ENCODE assay signal across 22 cellular contexts in the genomic region with DNA sequence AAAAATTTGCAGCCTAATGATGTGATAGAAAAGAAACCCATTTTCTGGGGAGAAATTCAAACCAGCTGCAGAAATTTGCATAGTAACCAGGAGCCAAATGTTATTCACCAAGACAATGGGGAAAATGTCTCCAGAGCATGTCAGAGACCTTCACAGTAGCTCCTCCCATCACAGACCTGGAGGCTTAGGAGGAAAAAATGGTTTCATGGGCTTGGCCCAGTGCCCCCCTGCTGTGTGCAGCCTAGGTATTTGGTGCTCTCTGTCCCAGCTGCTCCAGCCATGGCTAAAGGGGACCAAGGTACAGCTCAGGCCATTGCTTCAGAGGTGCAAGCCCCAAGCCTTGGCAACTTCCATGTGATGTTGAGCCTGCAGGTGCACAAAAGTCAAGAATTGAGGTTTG.
DNase-seq lines count a peak whose midpoint lies in the region; ATAC-seq, FAIRE-seq and TF ChIP-seq lines count a peak whose summit lies in the region.
"Had no signal": no experiment of that assay in that cellular context is flagged by ENCODE, and none has a peak within 500 bp of the region (broad histone marks: within the 10 kb centered on the region; RNA-seq: fewer than 3 reads in every experiment).

No MANE protein-coding gene starts in this region.

- no peak for TF ChIP-seq CTCF in GM23338 (conservative IDR thresholded peaks at IDR 0.05; ENCODE audit: low read depth in 2 of 2)
- no peak for TF ChIP-seq CTCF in K562 (IDR thresholded peaks at IDR 0.05 in 2 of 3, conservative IDR thresholded peaks at IDR 0.05 in 1 of 3; ENCODE audit: insufficient read depth in 2 of 3, low read depth in 1 of 3, low read length in 3 of 3)
- TF ChIP-seq CTCF in adrenal gland (IDR thresholded peaks at IDR 0.05), result no peak

- no peak overlapping the region for H3K23ac ChIP-seq in mesendoderm (ENCODE audit: low read length)

- TF ChIP-seq POLR2A in K562 (conservative IDR thresholded peaks at IDR 0.05), result no peak
- no peak for TF ChIP-seq POLR2A in adrenal gland (IDR thresholded peaks at IDR 0.05)

- POLR2A ChIA-PET in K562 (lab: Yijun Ruan, JAX), result interaction anchor here (0.6 kb wide), 1 partner anchor 12 kb away, joined by 4 read pairs; no protein-coding TSS in a partner anchor

- CTCF ChIA-PET in K562 (lab: Yijun Ruan, JAX; ENCODE audit: low intra/inter-chr PET ratio), result no interaction called here

- no peaks in the 10 kb centered on the region for H3F3A ChIP-seq in GM23338 (replicated peaks; ENCODE audit: low read depth)

- no peak for FAIRE-seq in K562 (lab: Jason Lieb, UNC)
- FAIRE-seq: A204.1, D721Med, G401.6, GM12891, GM19239 had no signal

- peaks cover 12% of the 10 kb centered on the region for H3K36me3 Mint-ChIP-seq in GM23338 (ENCODE audit: low read depth)

- no peak overlapping the region for H4K8ac ChIP-seq in mesendoderm (ENCODE audit: low read depth, low read length)

- H3K79me1 ChIP-seq in mesendoderm (ENCODE audit: low read length), result no peaks in the 10 kb centered on the region

- H3K9me3 ChIP-seq in K562 (replicated peaks; ENCODE audit: control insufficient read depth, insufficient read depth, low read depth, low read length), result no peaks in the 10 kb centered on the region
- H3K9me3 ChIP-seq in Karpas-422 (ENCODE audit: low read length), result no peaks in the 10 kb centered on the region
- no peaks in the 10 kb centered on the region for H3K9me3 ChIP-seq in adrenal gland (replicated peaks in 1 of 3)
- H3K9me3 ChIP-seq: Caco-2 had no signal

- H3K9me2 ChIP-seq in GM23338 (ENCODE audit: insufficient read depth) (no peaks in the 10 kb centered on the region; the same call in 1 of the 2 replicates), Karpas-422 (replicated peaks; ENCODE audit: insufficient read depth, low read length) (no peaks in the 10 kb centered on the region)

- in situ Hi-C loops in K562 (cut with MboI), result no loop called here

- no peak overlapping the region for H3K27ac ChIP-seq in GM23338 (ENCODE audit: low read depth)
- no peak overlapping the region for H3K27ac ChIP-seq in K562 (ENCODE audit: extremely low read depth, low read depth, low read length)
- no peak overlapping the region for H3K27ac ChIP-seq in mesendoderm (ENCODE audit: low read depth, low read length)
- no peak overlapping the region for H3K27ac ChIP-seq in Karpas-422 (ENCODE audit: low read length)
- no peak overlapping the region for H3K27ac ChIP-seq in adrenal gland
- H3K27ac ChIP-seq: BLaER1 treated with 17β-estradiol and CSF1 and Interleukin-3, amounts not matched to agents 10 nM and 100 nM; C4-2B had no signal

- H3K4me2 ChIP-seq in GM23338 (no peak overlapping the region), K562 (ENCODE audit: insufficient read depth, low read length) (no peak overlapping the region), mesendoderm (ENCODE audit: low read length) (no peak overlapping the region), Karpas-422 (ENCODE audit: low read depth, low read length, poor library complexity, severe bottlenecking) (no peak overlapping the region)
- H3K4me2 ChIP-seq: BLaER1 treated with 17β-estradiol and CSF1 and Interleukin-3, amounts not matched to agents 10 nM and 100 nM had no signal

- H3K4me1 ChIP-seq in GM23338 (ENCODE audit: insufficient read depth) (no peaks in the 10 kb centered on the region), K562 (replicated peaks in 1 of 2; ENCODE audit: control insufficient read depth in 2 of 2, insufficient read depth in 2 of 2, low read length in 2 of 2) (no peaks in the 10 kb centered on the region), mesendoderm (ENCODE audit: control insufficient read depth, low read depth, low read length) (no peaks in the 10 kb centered on the region), Karpas-422 (ENCODE audit: low read length) (no peaks in the 10 kb centered on the region), adrenal gland (replicated peaks in 1 of 2) (no peaks in the 10 kb centered on the region)
- H3K4me1 ChIP-seq: BLaER1 treated with 17β-estradiol and CSF1 and Interleukin-3, amounts not matched to agents 10 nM and 100 nM; Caco-2 had no signal

- H3K9ac ChIP-seq in K562 (ENCODE audit: insufficient read depth in 1 of 2, low read depth in 2 of 2, low read length in 2 of 2) (no peak overlapping the region), mesendoderm (ENCODE audit: low read length) (no peak overlapping the region), Karpas-422 (ENCODE audit: low read length) (no peak overlapping the region)
- H3K9ac ChIP-seq: BLaER1 treated with 17β-estradiol and CSF1 and Interleukin-3, amounts not matched to agents 10 nM and 100 nM had no signal

- no TSS peak for BruUV-seq in K562 (replicated peaks; lab: Mats Ljungman, UMichigan)

- no peak overlapping the region for H2AK5ac ChIP-seq in mesendoderm (ENCODE audit: low read length)

- H4K5ac ChIP-seq in mesendoderm (ENCODE audit: low read length), result no peak overlapping the region

- no peak overlapping the region for H3K4me3 Mint-ChIP-seq in GM23338
- H3K4me3 Mint-ChIP-seq: B cell; CD4-positive, alpha-beta T cell; CD8-positive, alpha-beta T cell had no signal

- no peaks in the 10 kb centered on the region for H3K27me3 ChIP-seq in GM23338 (ENCODE audit: insufficient read depth)
- no peaks in the 10 kb centered on the region for H3K27me3 ChIP-seq in K562 (ENCODE audit: control insufficient read depth in 2 of 2, insufficient read depth in 2 of 2, low read length in 2 of 2)
- no peaks in the 10 kb centered on the region for H3K27me3 ChIP-seq in mesendoderm (ENCODE audit: insufficient read depth, low read length, poor library complexity)
- H3K27me3 ChIP-seq in Karpas-422 (ENCODE audit: low read length), result no peaks in the 10 kb centered on the region
- no peaks in the 10 kb centered on the region for H3K27me3 ChIP-seq in adrenal gland
- H3K27me3 ChIP-seq: BLaER1 treated with 17β-estradiol and CSF1 and Interleukin-3, amounts not matched to agents 10 nM and 100 nM had no signal

- no peak overlapping the region for H3K18ac ChIP-seq in mesendoderm (ENCODE audit: low read length)

- DNase-seq in GM23338 (ENCODE audit: low spot score), result peak; percentile 9
- DNase-seq in K562 (ENCODE audit: extremely low read depth in 1 of 4, low spot score in 3 of 4), result no peak
- peak; percentile 25 for DNase-seq in mesendoderm
- no peak for DNase-seq in Karpas-422
- no peak for DNase-seq in activated CD4-positive, alpha-beta T cell treated with anti-CD3 and anti-CD28 coated beads for 48 hours
- DNase-seq in adrenal gland, result no peak
- DNase-seq: 8988T; AML-193; Caco-2; Calu3; CD4-positive, alpha-beta T cell; CD8-positive, alpha-beta T cell; DMS79 treated with DMSO at 0.1 percent for 48 hours; GF-D8 had no signal

- ATAC-seq in GM23338 (no peak), K562 (no peak)
- ATAC-seq: CD8-positive, alpha-beta T cell had no signal

- no peak overlapping the region for H2BK15ac ChIP-seq in mesendoderm (replicated peaks; ENCODE audit: low read depth)

- H3K56ac ChIP-seq in mesendoderm (ENCODE audit: low read length), result no peak overlapping the region

- H3K9me1 ChIP-seq in K562 (ENCODE audit: control insufficient read depth, insufficient read depth, low read length), result no peaks in the 10 kb centered on the region

- no peaks in the 10 kb centered on the region for H3K79me2 ChIP-seq in GM23338 (replicated peaks; ENCODE audit: insufficient read depth)
- no peaks in the 10 kb centered on the region for H3K79me2 ChIP-seq in K562 (ENCODE audit: control insufficient read depth, insufficient read depth, low read length)
- no peaks in the 10 kb centered on the region for H3K79me2 ChIP-seq in mesendoderm (ENCODE audit: control insufficient read depth, insufficient read depth, low read length)
- no peaks in the 10 kb centered on the region for H3K79me2 ChIP-seq in Karpas-422 (ENCODE audit: low read length)

- H3K4ac ChIP-seq in mesendoderm (ENCODE audit: low read depth, low read length), result no peak overlapping the region

- H2AFZ ChIP-seq in GM23338 (no peak overlapping the region), K562 (ENCODE audit: low read depth, low read length) (no peak overlapping the region), Karpas-422 (ENCODE audit: low read length) (no peak overlapping the region)

- TF ChIP-seq EP300 in K562 (IDR thresholded peaks at IDR 0.05; ENCODE audit: low read length), result no peak

- no peak for TF ChIP-seq RAD21 in K562 (CRISPR knock-in tag; conservative IDR thresholded peaks at IDR 0.05 in 1 of 2, IDR thresholded peaks at IDR 0.05 in 1 of 2)

- no peaks in the 10 kb centered on the region for H3K27me3 Mint-ChIP-seq in GM23338 (ENCODE audit: insufficient read depth, low read depth, poor library complexity)
- H3K27me3 Mint-ChIP-seq: B cell; CD4-positive, alpha-beta T cell had no signal

- H3K9me3 Mint-ChIP-seq in GM23338, result peaks cover 26% of the 10 kb centered on the region

- no peak overlapping the region for H3K27ac Mint-ChIP-seq in GM23338
- H3K27ac Mint-ChIP-seq: B cell; CD4-positive, alpha-beta T cell; CD8-positive, alpha-beta T cell had no signal

- H3K4me1 Mint-ChIP-seq in GM23338, result no peaks in the 10 kb centered on the region
- H3K4me1 Mint-ChIP-seq: B cell had no signal

- H2BK5ac ChIP-seq in mesendoderm (ENCODE audit: low read length), result no peak overlapping the region

- no peaks in the 10 kb centered on the region for H3K36me3 ChIP-seq in GM23338 (ENCODE audit: insufficient read depth)
- no peaks in the 10 kb centered on the region for H3K36me3 ChIP-seq in K562 (ENCODE audit: control insufficient read depth, insufficient read depth, low read length)
- H3K36me3 ChIP-seq in mesendoderm (ENCODE audit: control insufficient read depth, insufficient read depth, low read length), result no peaks in the 10 kb centered on the region
- no peaks in the 10 kb centered on the region for H3K36me3 ChIP-seq in Karpas-422 (ENCODE audit: insufficient read depth, low read length)
- H3K36me3 ChIP-seq in adrenal gland (replicated peaks in 1 of 2), result no peaks in the 10 kb centered on the region
- H3K36me3 ChIP-seq: BLaER1 treated with 17β-estradiol and CSF1 and Interleukin-3, amounts not matched to agents 10 nM and 100 nM had no signal

- H2BK120ac ChIP-seq in mesendoderm (ENCODE audit: low read depth, low read length), result no peak overlapping the region

- H3K4me3 ChIP-seq in GM23338, result no peak overlapping the region
- no peak overlapping the region for H3K4me3 ChIP-seq in K562
- H3K4me3 ChIP-seq in mesendoderm (ENCODE audit: low read length), result no peak overlapping the region
- no peak overlapping the region for H3K4me3 ChIP-seq in Karpas-422 (ENCODE audit: low read length)
- no peak overlapping the region for H3K4me3 ChIP-seq in adrenal gland
- H3K4me3 ChIP-seq: BLaER1 treated with 17β-estradiol and CSF1 and Interleukin-3, amounts not matched to agents 10 nM and 100 nM had no signal

- H4K20me1 ChIP-seq in GM23338 (replicated peaks; ENCODE audit: insufficient read depth), result no peaks in the 10 kb centered on the region
- H4K20me1 ChIP-seq in K562 (replicated peaks; ENCODE audit: control insufficient read depth, insufficient read depth, low read length), result no peaks in the 10 kb centered on the region
- H4K20me1 ChIP-seq in Karpas-422 (ENCODE audit: insufficient read depth, low read depth, low read length), result no peaks in the 10 kb centered on the region
- H4K20me1 ChIP-seq: BLaER1 treated with 17β-estradiol and CSF1 and Interleukin-3, amounts not matched to agents 10 nM and 100 nM had no signal

- intact Hi-C loops in K562 (cut with micrococcal nuclease) (no loop called here), adrenal gland (cut with DNase I) (no loop called here)

Comparison
In these comparisons a context has a peak if more than half of its experiments do, and no peak if none do; other contexts are left out.
1. DNase-seq: peak in GM23338 (single experiment) and mesendoderm (single experiment); none in K562 (0 of 4), Karpas-422 (single experiment), activated CD4-positive, alpha-beta T cell treated with anti-CD3 and anti-CD28 coated beads for 48 hours (single experiment) and adrenal gland (0 of 7).